ENCODE assay signal across 9 cellular contexts in genomic region chr11:78310500-78310909, GRCh38.
A peak's percentile ranks its signal among the peaks of the same experiment; 100 is the strongest.
DNase-seq lines count a peak whose midpoint lies in the region; ATAC-seq and TF ChIP-seq lines count a peak whose summit lies in the region.
"Had no signal": no experiment of that assay in that cellular context is flagged by ENCODE, and none has a peak within 500 bp of the region (broad histone marks: within the 10 kb centered on the region; RNA-seq: fewer than 3 reads in every experiment).

No MANE protein-coding gene starts in this region.

- no peaks in the 10 kb centered on the region for H3K27me3 ChIP-seq in left lung

- no peak for TF ChIP-seq CTCF in left lung (IDR thresholded peaks at IDR 0.05)

- H3K4me1 ChIP-seq in left lung, result peaks cover 13 to 58% of the 10 kb centered on the region in 2 donors

- DNase-seq in EH (ENCODE audit: low read depth) (peak; percentile 32), LHCN-M2 (ENCODE audit: low read depth) (peak; percentile 45), left lung (peak in 1 of 2 donors; percentile 43), SIG-M5 treated with dmso at 0.1 percent for 504 hours (lab: John Stamatoyannopoulos, UW; ENCODE audit: unreplicated experiment) (no peak), globus pallidus (ENCODE audit: low spot score) (no peak)
- no peak for DNase-seq in activated CD4-positive, alpha-beta T cell treated with anti-CD3 and anti-CD28 coated beads, Interleukin-2, amount 50 U/mL, for 48 hours
- DNase-seq in NK-92 treated with Interleukin-12 subunit alpha and Interleukin-12 subunit beta, amount 100 ng/mL, for 24 hours (lab: John Stamatoyannopoulos, UW), result no peak
- DNase-seq: lower lobe of right lung had no signal

- H3K36me3 ChIP-seq in left lung, result no peaks in the 10 kb centered on the region
- H3K36me3 ChIP-seq: lower lobe of right lung had no signal

- no peaks in the 10 kb centered on the region for H3K9me3 ChIP-seq in left lung
- H3K9me3 ChIP-seq: lower lobe of right lung had no signal

- intact Hi-C loops in left lung (cut with DNase I), result no loop called here

- no peak overlapping the region for H3K27ac ChIP-seq in left lung
- H3K27ac ChIP-seq: lower lobe of right lung had no signal

- ATAC-seq in GM21717 (IDR thresholded peaks at IDR 0.05; ENCODE audit: unreplicated experiment) (peak; percentile 88), left lung (peak; percentile 19)

- no peak overlapping the region for H3K4me3 ChIP-seq in left lung
- H3K4me3 ChIP-seq: lower lobe of right lung had no signal

Comparison
In these comparisons a context has a peak if more than half of its experiments do, and no peak if none do; other contexts are left out.
1. DNase-seq: peak in EH (single experiment) and LHCN-M2 (single experiment); none in SIG-M5 treated with dmso at 0.1 percent for 504 hours (single experiment), activated CD4-positive, alpha-beta T cell treated with anti-CD3 and anti-CD28 coated beads, Interleukin-2, amount 50 U/mL, for 48 hours (0 of 2), NK-92 treated with Interleukin-12 subunit alpha and Interleukin-12 subunit beta, amount 100 ng/mL, for 24 hours (single experiment) and globus pallidus (single experiment).